8 cellular contexts compared by ENCODE assay signal in the genomic region with DNA sequence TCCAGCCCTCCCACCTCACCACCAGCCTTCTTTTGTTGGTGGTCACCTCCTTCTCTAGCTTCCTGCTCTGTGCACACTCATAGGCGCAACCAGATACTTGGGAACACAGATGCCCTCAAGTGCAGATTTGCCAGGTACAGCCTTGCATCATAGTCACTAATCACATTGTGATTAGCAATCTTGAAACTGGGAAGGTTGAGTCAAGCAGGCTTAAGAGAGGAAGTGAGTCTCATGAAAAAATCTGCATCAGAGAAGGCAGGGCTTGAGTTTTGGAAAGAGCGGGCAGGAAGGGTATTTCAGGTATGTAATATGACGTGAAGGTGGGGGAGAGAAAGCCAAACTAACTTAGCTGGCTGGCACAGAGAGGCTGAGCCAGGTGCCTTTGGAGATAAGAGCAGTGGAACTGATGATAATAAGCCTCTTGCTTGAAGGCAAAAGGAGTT. TPM values are rescaled to one million over a fixed set of nuclear protein-coding genes. Genes with fewer than 3 reads are reported as not detected.
DNase-seq lines count a peak whose midpoint lies in the region; ATAC-seq and TF ChIP-seq lines count a peak whose summit lies in the region.

No MANE protein-coding gene starts in this region.

- H3K27me3 Mint-ChIP-seq in HFFc6 (ENCODE audit: insufficient read depth): peaks cover 3% of the 10 kb centered on the region; the same call in 1 of the 2 replicates

- no peaks in the 10 kb centered on the region for H3K9me3 ChIP-seq in osteoblast (ENCODE audit: low read depth, low read length)

- no peaks in the 10 kb centered on the region for H3K9me3 Mint-ChIP-seq in HFFc6

- peak; percentile 47 for ATAC-seq in GM18508 (IDR thresholded peaks at IDR 0.05; ENCODE audit: insufficient read depth, unreplicated experiment)

- H3K4me2 ChIP-seq in osteoblast (ENCODE audit: insufficient read depth, low read length): no peak overlapping the region

- H3K27ac Mint-ChIP-seq in HFFc6: peak overlapping the region; percentile 2; the same call in 1 of the 2 replicates

- H3K36me3 Mint-ChIP-seq in HFFc6 (ENCODE audit: low read depth): 0 out of 2 replicates have a peak, but pooled peaks cover 4% of the 10 kb centered on the region

- no peaks in the 10 kb centered on the region for H3K27me3 ChIP-seq in osteoblast (ENCODE audit: insufficient read depth, low read length)

- H3K36me3 ChIP-seq in osteoblast (ENCODE audit: insufficient read depth, low read length): peaks cover 7% of the 10 kb centered on the region

- no peak for TF ChIP-seq CTCF in HFFc6 (IDR thresholded peaks at IDR 0.05)
- no peak for TF ChIP-seq CTCF in osteoblast (IDR thresholded peaks at IDR 0.05; ENCODE audit: extremely low read depth, low read depth, low read length)

- no peak overlapping the region for H2AFZ ChIP-seq in osteoblast (ENCODE audit: low read length)

- no peak overlapping the region for H3K4me3 ChIP-seq in osteoblast (ENCODE audit: insufficient read depth, low read length)

- peaks cover 44% of the 10 kb centered on the region for H3K4me1 Mint-ChIP-seq in HFFc6 (ENCODE audit: low read depth)

- peaks cover 7% of the 10 kb centered on the region for H3K79me2 ChIP-seq in osteoblast (ENCODE audit: insufficient read depth, low read length)

- peaks cover 9% of the 10 kb centered on the region for H3K4me1 ChIP-seq in osteoblast (ENCODE audit: insufficient read depth, low read length)

- DNase-seq in HFFc6 (no peak), NOMO-1 treated with DMSO at 0.1 percent for 48 hours (lab: John Stamatoyannopoulos, UW; ENCODE audit: unreplicated experiment) (peak; percentile 88), retina (no peak), osteoblast (ENCODE audit: insufficient read length, low spot score, missing footprints) (no peak), NCI-H1436 (lab: John Stamatoyannopoulos, UW) (no peak)
- peak; percentile 56 for DNase-seq in activated naive CD4-positive, alpha-beta T cell treated with anti-CD3 and anti-CD28 coated beads, Interleukin-2, amount 50 U/mL, for 16 hours
- DNase-seq in stimulated activated CD4-positive, alpha-beta T cell treated with anti-CD3 and anti-CD28 coated beads, Interleukin-12 subunit alpha, Interleukin-12 subunit beta, amount 100 ng/mL, for 48 hours (ENCODE audit: low read depth in 2 of 3, low spot score in 1 of 3): peak; percentile 33 to 58 (median 37)

- H3K27ac ChIP-seq in osteoblast (ENCODE audit: low read depth, low read length): no peak overlapping the region

- no peaks in the 10 kb centered on the region for H4K20me1 ChIP-seq in osteoblast (ENCODE audit: insufficient read depth, low read length)

- H3K4me3 Mint-ChIP-seq in HFFc6: no peak overlapping the region

RNA-seq across cellular contexts. Expression of gene RABGGTA, which starts 2.7 kb away (rescaled TPM):
- 10 to 100 TPM; 25.4 to 31.4 (median 27.3) TPM for total RNA-seq in HFFc6 (2021; fragmentation: NEBNext Ultra II Directional; extraction: Animal tissue kit (Norgen Biotek cat#: 25700))
- 28.9 and 34.0 TPM in 2 replicates for total RNA-seq in osteoblast

RNA-seq across cellular contexts. Expression of gene TGM1, which starts 11.1 kb away (rescaled TPM):
- 1 to 10 TPM in 5 of 6 experiments, under 1 TPM in 1; 0.97 to 2.9 (median 1.3) TPM for total RNA-seq in HFFc6 (2021; fragmentation: NEBNext Ultra II Directional; extraction: Animal tissue kit (Norgen Biotek cat#: 25700))
- total RNA-seq in osteoblast: 0.36 and 1.2 TPM in 2 replicates

RNA-seq across cellular contexts. Expression of gene DHRS1, which starts 25.5 kb away (rescaled TPM):
- total RNA-seq in HFFc6 (2021; fragmentation: NEBNext Ultra II Directional; extraction: Animal tissue kit (Norgen Biotek cat#: 25700)): 10 to 100 TPM; 32.9 to 42.2 (median 39.1) TPM
- total RNA-seq in osteoblast: 9.8 and 13.6 TPM in 2 replicates

RNA-seq across cellular contexts. Expression of gene NOP9, which starts 25.5 kb away (rescaled TPM):
- total RNA-seq in HFFc6 (2021; fragmentation: NEBNext Ultra II Directional; extraction: Animal tissue kit (Norgen Biotek cat#: 25700)): 10 to 100 TPM; 25.4 to 31.1 (median 28.1) TPM
- 17.4 and 21.0 TPM in 2 replicates for total RNA-seq in osteoblast

RNA-seq across cellular contexts. Expression of gene TINF2, which starts 31.7 kb away (rescaled TPM):
- total RNA-seq in HFFc6 (2021; fragmentation: NEBNext Ultra II Directional; extraction: Animal tissue kit (Norgen Biotek cat#: 25700)): 10 to 100 TPM; 54.2 to 73.4 (median 67.5) TPM
- 62.6 and 63.4 TPM in 2 replicates for total RNA-seq in osteoblast

Comparison
In these comparisons a context has a peak if more than half of its experiments do, and no peak if none do; other contexts are left out.
1. DNase-seq: peak in NOMO-1 treated with DMSO at 0.1 percent for 48 hours (single experiment), activated naive CD4-positive, alpha-beta T cell treated with anti-CD3 and anti-CD28 coated beads, Interleukin-2, amount 50 U/mL, for 16 hours (single experiment) and stimulated activated CD4-positive, alpha-beta T cell treated with anti-CD3 and anti-CD28 coated beads, Interleukin-12 subunit alpha, Interleukin-12 subunit beta, amount 100 ng/mL, for 48 hours (3 of 3); none in HFFc6 (single experiment), retina (single experiment), osteoblast (single experiment) and NCI-H1436 (single experiment).